9 cellular contexts compared by ENCODE assay signal in genomic region chr16:90093799-90094198, GRCh38. TPM values are rescaled to one million over a fixed set of nuclear protein-coding genes. Genes with fewer than 3 reads are reported as not detected.
"Had no signal": no experiment of that assay in that cellular context is flagged by ENCODE, and none has a peak within 500 bp of the region (broad histone marks: within the 10 kb centered on the region; RNA-seq: fewer than 3 reads in every experiment).

No MANE protein-coding gene starts in this region.

RNA-seq across cellular contexts. Expression of gene PRDM7, which starts 16.7 kb away (rescaled TPM):
- total RNA-seq: OCI-LY7, PC-3, PC-9, Peyer's patch, Right ventricle myocardium inferior, Right ventricle myocardium superior, RPMI7951, SJCRH30, SJSA1 had no signal
